Comparison of ENCODE assay signal across 17 cellular contexts in the genomic region with DNA sequence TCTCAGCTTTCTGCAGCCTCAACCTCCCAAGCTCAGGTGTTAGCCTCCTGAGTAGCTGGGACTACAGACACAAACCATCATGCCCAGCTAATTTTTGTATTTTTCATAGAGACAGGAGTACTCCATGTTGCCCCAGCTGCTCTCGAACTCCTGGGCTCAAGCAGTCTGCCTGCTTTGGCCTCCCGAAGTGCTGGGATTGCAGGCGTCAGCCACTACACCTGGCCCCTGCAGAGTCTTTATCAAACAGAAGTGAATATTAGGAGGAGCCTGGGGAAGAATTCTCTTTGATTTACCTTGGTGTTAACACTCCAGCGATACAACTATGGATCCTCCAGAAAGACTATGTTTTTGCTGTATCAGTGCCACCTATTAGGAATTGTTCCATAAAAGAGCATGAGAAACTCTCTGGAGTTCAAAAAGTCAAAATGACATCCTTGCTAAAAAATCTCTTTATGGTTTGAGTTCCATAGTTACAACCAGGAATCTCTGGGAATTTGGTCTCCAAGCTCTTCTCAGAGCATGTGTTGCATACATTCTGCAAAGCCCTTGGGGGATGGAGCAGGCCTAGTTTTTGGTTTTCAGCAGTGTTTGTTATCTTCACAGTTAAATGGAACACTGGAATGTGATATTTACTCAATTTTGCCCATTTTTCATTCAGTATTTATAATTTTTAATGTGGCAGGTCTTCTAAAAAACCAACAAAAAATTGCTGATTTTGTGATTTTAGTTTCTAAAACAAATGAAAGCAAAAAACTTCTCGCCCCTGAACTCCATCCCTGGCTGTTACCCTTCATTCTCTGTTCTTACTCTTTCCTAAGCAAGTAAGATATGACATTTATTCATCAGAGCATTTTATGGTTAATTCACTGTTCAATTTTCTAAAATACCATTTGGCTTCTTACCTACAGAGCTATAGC.
DNase-seq lines count a peak whose midpoint lies in the region; ATAC-seq and TF ChIP-seq lines count a peak whose summit lies in the region.
"Had no signal": no experiment of that assay in that cellular context is flagged by ENCODE, and none has a peak within 500 bp of the region (broad histone marks: within the 10 kb centered on the region; RNA-seq: fewer than 3 reads in every experiment).

No MANE protein-coding gene starts in this region.

- H3K27me3 ChIP-seq in foreskin keratinocyte: no peaks in the 10 kb centered on the region
- H3K27me3 ChIP-seq: left lung had no signal

- H3K9me3 Mint-ChIP-seq in activated naive CD8-positive, alpha-beta T cell (ENCODE audit: low read depth): no peaks in the 10 kb centered on the region
- no peaks in the 10 kb centered on the region for H3K9me3 Mint-ChIP-seq in activated naive CD8-positive, alpha-beta T cell treated with anti-CD3 and anti-CD28 coated beads, Interleukin-2, amount 50 U/mL, for 24 hours
- H3K9me3 Mint-ChIP-seq: activated CD4-positive, alpha-beta T cell treated with anti-CD3 and anti-CD28 coated beads, Interleukin-2, amount 10 ng/mL, durations not matched to agents 24 days and 14 days had no signal

- H3K27ac Mint-ChIP-seq in activated naive CD8-positive, alpha-beta T cell: peak overlapping the region; percentile 6
- H3K27ac Mint-ChIP-seq in activated naive CD8-positive, alpha-beta T cell treated with anti-CD3 and anti-CD28 coated beads, Interleukin-2, amount 50 U/mL, for 24 hours: no peak overlapping the region
- H3K27ac Mint-ChIP-seq: activated CD4-positive, alpha-beta T cell treated with anti-CD3 and anti-CD28 coated beads, Interleukin-2, amount 10 ng/mL, durations not matched to agents 24 days and 14 days had no signal

- ATAC-seq in activated naive CD8-positive, alpha-beta T cell treated with anti-CD3 and anti-CD28 coated beads, Interleukin-2, amount 50 U/mL, for 24 hours: no peak
- ATAC-seq in foreskin keratinocyte (no peak), HG03039 (IDR thresholded peaks at IDR 0.05; ENCODE audit: unreplicated experiment) (no peak), GM18498 (IDR thresholded peaks at IDR 0.05; ENCODE audit: unreplicated experiment) (no peak)
- ATAC-seq: left lung; stimulated activated naive CD8-positive, alpha-beta T cell treated with anti-CD3 and anti-CD28 coated beads, Interleukin-15, Interleukin-2, amounts not matched to agents 100 U/mL and 50 U/mL, for 24 hours had no signal

- no peak overlapping the region for H3K27ac ChIP-seq in foreskin keratinocyte
- H3K27ac ChIP-seq: left lung had no signal

- in situ Hi-C loops in astrocyte of the cerebellum (cut with HindIII; ENCODE audit: low sequenced_read_pairs): no loop called here

- H3K4me1 ChIP-seq in foreskin keratinocyte: peaks cover 4% of the 10 kb centered on the region
- H3K4me1 ChIP-seq: left lung had no signal

- H3K4me3 Mint-ChIP-seq in activated naive CD8-positive, alpha-beta T cell: no peak overlapping the region
- H3K4me3 Mint-ChIP-seq in activated naive CD8-positive, alpha-beta T cell treated with anti-CD3 and anti-CD28 coated beads, Interleukin-2, amount 50 U/mL, for 24 hours: no peak overlapping the region
- H3K4me3 Mint-ChIP-seq: activated CD4-positive, alpha-beta T cell treated with anti-CD3 and anti-CD28 coated beads, Interleukin-2, amount 10 ng/mL, durations not matched to agents 24 days and 14 days had no signal

- peaks cover 48% of the 10 kb centered on the region for H3K36me3 Mint-ChIP-seq in activated naive CD8-positive, alpha-beta T cell
- H3K36me3 Mint-ChIP-seq in activated naive CD8-positive, alpha-beta T cell treated with anti-CD3 and anti-CD28 coated beads, Interleukin-2, amount 50 U/mL, for 24 hours (ENCODE audit: low read depth): peaks cover 33% of the 10 kb centered on the region

- no peaks in the 10 kb centered on the region for H3K27me3 Mint-ChIP-seq in activated naive CD8-positive, alpha-beta T cell
- H3K27me3 Mint-ChIP-seq in activated naive CD8-positive, alpha-beta T cell treated with anti-CD3 and anti-CD28 coated beads, Interleukin-2, amount 50 U/mL, for 24 hours: no peaks in the 10 kb centered on the region
- H3K27me3 Mint-ChIP-seq: activated CD4-positive, alpha-beta T cell treated with anti-CD3 and anti-CD28 coated beads, Interleukin-2, amount 10 ng/mL, durations not matched to agents 24 days and 14 days had no signal

- DNase-seq in activated naive CD8-positive, alpha-beta T cell treated with anti-CD3 and anti-CD28 coated beads, Interleukin-2, amount 50 U/mL, for 24 hours: no peak
- DNase-seq in astrocyte of the cerebellum (ENCODE audit: low read depth) (peak; percentile 71), fibroblast of villous mesenchyme (ENCODE audit: low read depth) (peak; percentile 75), foreskin keratinocyte (no peak), SK-N-DZ (ENCODE audit: low spot score) (no peak)
- DNase-seq: activated CD4-positive, alpha-beta T cell treated with anti-CD3 and anti-CD28 coated beads, Interleukin-2, amount 10 ng/mL, durations not matched to agents 24 days and 14 days; activated naive CD4-positive, alpha-beta T cell treated with Interleukin-2 at 50 U/mL for 16 hours; effector CD4-positive, alpha-beta T cell; left lung; NCI-H187 treated with DMSO at 0.1 percent for 48 hours; NCI-H524; SIG-M5; stimulated activated naive CD8-positive, alpha-beta T cell treated with anti-CD3 and anti-CD28 coated beads, Interleukin-15, Interleukin-2, amounts not matched to agents 100 U/mL and 50 U/mL, for 24 hours; T-helper 9 cell had no signal

- TF ChIP-seq CTCF in astrocyte of the cerebellum (IDR thresholded peaks at IDR 0.05; ENCODE audit: low read depth, low read length, missing control alignments): no peak
- TF ChIP-seq CTCF in fibroblast of villous mesenchyme (IDR thresholded peaks at IDR 0.05; ENCODE audit: insufficient read depth, low read depth, low read length): no peak
- no peak for TF ChIP-seq CTCF in foreskin keratinocyte (conservative IDR thresholded peaks at IDR 0.05)

- H3K4me1 Mint-ChIP-seq in activated naive CD8-positive, alpha-beta T cell (ENCODE audit: low read depth): peaks cover 5% of the 10 kb centered on the region
- no peaks in the 10 kb centered on the region for H3K4me1 Mint-ChIP-seq in activated naive CD8-positive, alpha-beta T cell treated with anti-CD3 and anti-CD28 coated beads, Interleukin-2, amount 50 U/mL, for 24 hours
- H3K4me1 Mint-ChIP-seq: activated CD4-positive, alpha-beta T cell treated with anti-CD3 and anti-CD28 coated beads, Interleukin-2, amount 10 ng/mL, durations not matched to agents 24 days and 14 days had no signal

- H3K4me3 ChIP-seq in astrocyte of the cerebellum (ENCODE audit: low read depth, low read length) (no peak overlapping the region), fibroblast of villous mesenchyme (ENCODE audit: low read depth, low read length) (no peak overlapping the region)
- H3K4me3 ChIP-seq: left lung had no signal

Comparison
In these comparisons a context has a peak if more than half of its experiments do, and no peak if none do; other contexts are left out.
1. DNase-seq: peak in astrocyte of the cerebellum (single experiment) and fibroblast of villous mesenchyme (single experiment); none in activated naive CD8-positive, alpha-beta T cell treated with anti-CD3 and anti-CD28 coated beads, Interleukin-2, amount 50 U/mL, for 24 hours (single experiment), foreskin keratinocyte (0 of 2) and SK-N-DZ (single experiment).